In genomic region chr5:78587775-78588291, GRCh38 we compare ENCODE assay signal across 9 cellular contexts.
A peak's percentile ranks its signal among the peaks of the same experiment; 100 is the strongest.
DNase-seq lines count a peak whose midpoint lies in the region; ATAC-seq and TF ChIP-seq lines count a peak whose summit lies in the region.
"Had no signal": no experiment of that assay in that cellular context is flagged by ENCODE, and none has a peak within 500 bp of the region (broad histone marks: within the 10 kb centered on the region; RNA-seq: fewer than 3 reads in every experiment).

No MANE protein-coding gene starts in this region.

- DNase-seq in NOMO-1 treated with DMSO at 0.1 percent for 48 hours (lab: John Stamatoyannopoulos, UW; ENCODE audit: unreplicated experiment) (peak; percentile 22), NOMO-1 treated with dmso at 0.1 percent for 144 hours (lab: John Stamatoyannopoulos, UW; ENCODE audit: unreplicated experiment) (no peak), ascending aorta (ENCODE audit: low spot score in 2 of 2) (no peak), iris pigment epithelial cell (ENCODE audit: low read depth) (peak; percentile 93), upper lobe of right lung (no peak), 8988T (no peak), GM13977 (ENCODE audit: low spot score) (no peak)
- DNase-seq: activated gamma-delta T cell had no signal

- TF ChIP-seq CTCF in ascending aorta (IDR thresholded peaks at IDR 0.05): no peak
- TF ChIP-seq CTCF in upper lobe of right lung (IDR thresholded peaks at IDR 0.05): no peak
- no peak for TF ChIP-seq CTCF in GM13977 (IDR thresholded peaks at IDR 0.05; ENCODE audit: extremely low read depth, insufficient read depth, missing control alignments)

- H3K27ac ChIP-seq in ascending aorta (peak overlapping the region; percentile 5 to 52), upper lobe of right lung (no peak overlapping the region)

- intact Hi-C loops in ascending aorta (cut with DNase I): no loop called here
- intact Hi-C loops in upper lobe of right lung (cut with DNase I): no loop called here

- H3K4me1 ChIP-seq in ascending aorta: peaks cover 5 to 14% of the 10 kb centered on the region in 2 donors
- H3K4me1 ChIP-seq in upper lobe of right lung: peaks cover 20% of the 10 kb centered on the region

- in situ Hi-C loops in GM13977 (cut with MboI; ENCODE audit: low pct_unique_long_range_greater_than_20kb, low sequenced_read_pairs, unreplicated experiment): no loop called here

- H3K4me3 ChIP-seq in ascending aorta (no peak overlapping the region), upper lobe of right lung (no peak overlapping the region)

- ATAC-seq in upper lobe of right lung (peak; percentile 37), GM19351 (IDR thresholded peaks at IDR 0.05; ENCODE audit: unreplicated experiment) (no peak)

- no peaks in the 10 kb centered on the region for H3K27me3 ChIP-seq in ascending aorta
- H3K27me3 ChIP-seq in upper lobe of right lung: no peaks in the 10 kb centered on the region

- H3K9me3 ChIP-seq in ascending aorta (no peaks in the 10 kb centered on the region), upper lobe of right lung (no peaks in the 10 kb centered on the region)

- H3K36me3 ChIP-seq in ascending aorta: no peaks in the 10 kb centered on the region
- no peaks in the 10 kb centered on the region for H3K36me3 ChIP-seq in upper lobe of right lung

Comparison
In these comparisons a context has a peak if more than half of its experiments do, and no peak if none do; other contexts are left out.
1. DNase-seq: peak in NOMO-1 treated with DMSO at 0.1 percent for 48 hours (single experiment) and iris pigment epithelial cell (single experiment); none in NOMO-1 treated with dmso at 0.1 percent for 144 hours (single experiment), ascending aorta (0 of 2), upper lobe of right lung (single experiment), 8988T (single experiment) and GM13977 (single experiment).